ENCODE assay signal across 8 cellular contexts in the genomic region with DNA sequence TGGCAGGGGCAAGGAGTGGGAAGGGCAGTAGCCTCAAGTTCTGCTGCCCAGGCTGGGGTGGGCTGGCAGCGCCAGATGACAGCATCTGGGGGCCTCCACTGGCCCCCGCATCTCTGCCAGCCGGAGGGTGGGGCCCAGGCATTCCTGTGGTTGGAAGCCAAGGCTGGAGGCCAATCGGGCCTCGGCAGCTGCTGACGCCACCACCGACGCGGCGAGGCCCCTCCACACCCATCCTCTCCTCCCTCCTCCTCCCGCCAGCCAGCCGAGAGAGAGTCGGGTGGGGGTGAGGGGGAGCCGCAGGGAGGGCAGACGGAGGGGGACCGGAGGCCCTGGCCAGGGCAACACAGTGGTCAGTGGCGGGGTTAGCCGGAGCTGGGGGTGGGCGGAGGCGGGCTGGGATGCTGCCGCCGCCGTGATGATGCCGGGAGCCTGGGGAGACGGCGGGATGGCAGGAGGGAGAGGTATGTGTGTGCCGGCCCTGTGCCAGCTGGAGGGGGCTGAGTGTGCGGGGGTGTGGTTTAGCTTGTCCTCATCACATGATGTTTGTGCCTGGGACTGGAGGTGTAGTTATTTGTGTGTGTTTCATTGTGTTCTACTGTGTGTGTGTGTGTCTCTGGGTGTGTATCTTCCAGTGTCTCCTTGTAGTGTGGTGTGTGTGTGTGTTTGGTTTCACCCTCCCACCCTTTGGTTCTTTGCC. TPM values are rescaled to one million over a fixed set of nuclear protein-coding genes. Genes with fewer than 3 reads are reported as not detected.
DNase-seq lines count a peak whose midpoint lies in the region; ATAC-seq and TF ChIP-seq lines count a peak whose summit lies in the region.

No MANE protein-coding gene starts in this region.

- no TSS peak for BruUV-seq in Panc1 (replicated peaks; lab: Mats Ljungman, UMichigan)

- DNase-seq in EH (ENCODE audit: low read depth) (peak; percentile 96), Panc1 (ENCODE audit: low read depth, low spot score) (no peak), esophagus squamous epithelium (lab: John Stamatoyannopoulos, UW) (no peak), WERI-Rb-1 (no peak), OCI-M2 (lab: John Stamatoyannopoulos, UW; ENCODE audit: unreplicated experiment) (no peak)
- DNase-seq in activated naive CD4-positive, alpha-beta T cell treated with anti-CD3 and anti-CD28 coated beads, Interleukin-2, amount 50 U/mL, for 72 hours (ENCODE audit: low spot score in 2 of 2): no peak
- DNase-seq in stimulated activated CD4-positive, alpha-beta T cell treated with anti-CD3 and anti-CD28 coated beads, Interleukin-4, amount 100 ng/mL, for 1 hour: no peak

- peak; percentile 82 for ATAC-seq in Panc1
- ATAC-seq in activated naive CD4-positive, alpha-beta T cell treated with anti-CD3 and anti-CD28 coated beads, Interleukin-2, amount 50 U/mL, for 72 hours: no peak

- H3K9me3 ChIP-seq in Panc1 (ENCODE audit: control insufficient read depth, insufficient read depth, low read depth, low read length) (no peaks in the 10 kb centered on the region), esophagus squamous epithelium (no peaks in the 10 kb centered on the region), WERI-Rb-1 (ENCODE audit: severe bottlenecking) (no peaks in the 10 kb centered on the region)

- H3K27ac ChIP-seq in Panc1 (ENCODE audit: low read length) (peak overlapping the region; percentile 63), esophagus squamous epithelium (peak overlapping the region; percentile 84 to 98 (median 92)), WERI-Rb-1 (no peak overlapping the region)

- H3K27me3 ChIP-seq in Panc1 (ENCODE audit: control insufficient read depth, insufficient read depth, low read length) (no peaks in the 10 kb centered on the region), esophagus squamous epithelium (no peaks in the 10 kb centered on the region), WERI-Rb-1 (ENCODE audit: insufficient read depth, low read depth, severe bottlenecking) (no peaks in the 10 kb centered on the region)

- TF ChIP-seq CTCF in Panc1 (IDR thresholded peaks at IDR 0.05) (no peak), esophagus squamous epithelium (IDR thresholded peaks at IDR 0.05) (no peak), nephron (IDR thresholded peaks at IDR 0.05; ENCODE audit: unreplicated experiment in 3 of 3) (no peak), WERI-Rb-1 (IDR thresholded peaks at IDR 0.05; ENCODE audit: low read depth, low read length) (no peak)

- CTCF ChIA-PET in Panc1 (lab: Charles Lee): interaction anchor here (0.5 kb wide), 1 partner anchor 17 kb away, joined by 5 read pairs; no protein-coding TSS in a partner anchor

- H3K27me3 Mint-ChIP-seq in nephron (ENCODE audit: low read depth): peaks cover 4% of the 10 kb centered on the region

- H3K4me3 Mint-ChIP-seq in nephron: peak overlapping the region; percentile 78 to 93 (median 90)

- peak in 2 of 4 donors; percentile 29 to 31 for TF ChIP-seq POLR2A in esophagus squamous epithelium (IDR thresholded peaks at IDR 0.05)

- peaks cover 32% of the 10 kb centered on the region for H3K36me3 Mint-ChIP-seq in nephron (ENCODE audit: low read depth)
- no peaks in the 10 kb centered on the region for H3K36me3 Mint-ChIP-seq in activated naive CD4-positive, alpha-beta T cell treated with anti-CD3 and anti-CD28 coated beads, Interleukin-2, amount 50 U/mL, for 72 hours

- in situ Hi-C loops in Panc1 (cut with HindIII; ENCODE audit: low pct_unique_long_range_greater_than_20kb, low sequenced_read_pairs): no loop called here

- 14% methylated on average over 4 of the region's 28 CpGs; no CpG with 5 or more reads in 1 of the 2 donors for WGBS in esophagus squamous epithelium, 2 donors

- no peaks in the 10 kb centered on the region for H3K9me3 Mint-ChIP-seq in nephron
- H3K9me3 Mint-ChIP-seq in activated naive CD4-positive, alpha-beta T cell treated with anti-CD3 and anti-CD28 coated beads, Interleukin-2, amount 50 U/mL, for 72 hours: no peaks in the 10 kb centered on the region

- H3K36me3 ChIP-seq in Panc1 (ENCODE audit: control insufficient read depth, insufficient read depth, low read length) (no peaks in the 10 kb centered on the region), esophagus squamous epithelium (peaks cover 18 to 88% (median 31%) of the 10 kb centered on the region in 3 donors), WERI-Rb-1 (no peaks in the 10 kb centered on the region)

- POLR2A ChIA-PET in Panc1 (lab: Charles Lee): interaction anchor here (0.5 to 0.6 kb wide), 2 partner anchors 43 to 97 kb away, joined by 3 to 8 read pairs; no protein-coding TSS in a partner anchor

- H3K27ac Mint-ChIP-seq in nephron: peak overlapping the region; percentile 63 to 96 (median 95)
- no peak overlapping the region for H3K27ac Mint-ChIP-seq in activated naive CD4-positive, alpha-beta T cell treated with anti-CD3 and anti-CD28 coated beads, Interleukin-2, amount 50 U/mL, for 72 hours

- intact Hi-C loops in Panc1 (cut with micrococcal nuclease; ENCODE audit: unreplicated experiment): no loop called here
- intact Hi-C loops in esophagus squamous epithelium (cut with DNase I): no loop called here

- H3K4me3 ChIP-seq in Panc1 (ENCODE audit: low read depth in 2 of 2, low read length in 2 of 2) (peak overlapping the region; percentile 10 to 25; a peak in 3 of 4 replicates), esophagus squamous epithelium (peak overlapping the region; percentile 22 to 68 (median 46)), WERI-Rb-1 (ENCODE audit: low read depth, low read length) (no peak overlapping the region)

- H3K4me1 Mint-ChIP-seq in nephron: peaks cover 48% of the 10 kb centered on the region

- H3K4me1 ChIP-seq in Panc1 (ENCODE audit: control insufficient read depth, insufficient read depth, low read length) (peaks cover 9% of the 10 kb centered on the region; the same call in 1 of the 2 replicates), esophagus squamous epithelium (peaks cover 37 to 77% (median 57%) of the 10 kb centered on the region in 3 donors)

RNA-seq across cellular contexts. Expression of a gene that starts 36.6 kb away (rescaled TPM):
- total RNA-seq in Panc1 (2021; ENCODE audit: unreplicated experiment): 33.0 TPM
- polyA plus RNA-seq in Panc1 (2012; ENCODE audit: insufficient read length): 9.9 TPM
- 100 to 1,000 TPM in 2 of 4 donors, 10 to 100 TPM in 2; 75.3 to 180 (median 102) TPM for total RNA-seq in esophagus squamous epithelium
- total RNA-seq in activated naive CD4-positive, alpha-beta T cell treated with anti-CD3 and anti-CD28 coated beads, Interleukin-2, amount 50 U/mL, for 72 hours: 1 to 10 TPM in 1 of 2 donors, under 1 TPM in 1; 0.43 to 1.3 TPM

Comparison
In these comparisons a context has a peak if more than half of its experiments do, and no peak if none do; other contexts are left out.
1. H3K27ac Mint-ChIP-seq: peak in nephron (3 of 3); none in activated naive CD4-positive, alpha-beta T cell treated with anti-CD3 and anti-CD28 coated beads, Interleukin-2, amount 50 U/mL, for 72 hours (0 of 2).
2. RNA of a gene that starts 36.6 kb away (total RNA-seq): 75.3 to 180 TPM in esophagus squamous epithelium and 33.0 TPM in Panc1 (single experiment); 0.43 to 1.3 TPM in activated naive CD4-positive, alpha-beta T cell treated with anti-CD3 and anti-CD28 coated beads, Interleukin-2, amount 50 U/mL, for 72 hours; every median in the first group is over 10 times any median in the second.